Comparison of ENCODE assay signal across 12 cellular contexts in the genomic region with DNA sequence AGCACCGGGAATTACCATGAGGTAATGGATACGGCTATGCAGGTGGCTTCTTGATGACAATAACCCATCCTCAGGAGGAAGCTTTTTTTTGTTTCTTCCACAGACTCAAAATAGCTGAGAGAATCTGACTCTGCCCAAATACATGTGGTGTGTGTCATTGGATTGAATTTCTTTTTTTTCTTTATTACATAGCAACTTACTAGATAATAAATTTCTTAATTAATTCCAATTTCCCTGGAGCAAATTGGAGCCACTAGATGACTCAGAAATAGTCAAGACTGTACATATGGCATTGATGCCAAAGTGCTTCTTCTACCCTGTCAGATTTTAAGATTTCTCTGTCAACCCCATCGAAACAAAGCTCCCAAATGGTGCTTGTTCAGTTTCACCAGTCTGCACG. TPM values are rescaled to one million over a fixed set of nuclear protein-coding genes. Genes with fewer than 3 reads are reported as not detected.
A peak's percentile ranks its signal among the peaks of the same experiment; 100 is the strongest.
DNase-seq lines count a peak whose midpoint lies in the region; ATAC-seq and TF ChIP-seq lines count a peak whose summit lies in the region.
"Had no signal": no experiment of that assay in that cellular context is flagged by ENCODE, and none has a peak within 500 bp of the region (broad histone marks: within the 10 kb centered on the region; RNA-seq: fewer than 3 reads in every experiment).

No MANE protein-coding gene starts in this region.

- POLR2A ChIA-PET in PC-3 (lab: Charles Lee; ENCODE audit: unreplicated experiment), result no interaction called here
- POLR2A ChIA-PET in CD8-positive, alpha-beta T cell (lab: Charles Lee), result interaction anchor here (0.9 kb wide), 1 partner anchor 11 kb away, joined by 3 read pairs; no protein-coding TSS in a partner anchor

- BruUV-seq in PC-3 (replicated peaks; lab: Mats Ljungman, UMichigan), result no TSS peak

- H3K27me3 ChIP-seq in PC-3 (ENCODE audit: low read length) (no peaks in the 10 kb centered on the region), foreskin keratinocyte (no peaks in the 10 kb centered on the region)
- H3K27me3 ChIP-seq in CD8-positive, alpha-beta T cell (ENCODE audit: insufficient read depth, low read length), result no peaks in the 10 kb centered on the region

- H3K4me3 ChIP-seq in AG10803 (ENCODE audit: low read length), result no peak overlapping the region
- no peak overlapping the region for H3K4me3 ChIP-seq in PC-3 (ENCODE audit: low read length)
- no peak overlapping the region for H3K4me3 ChIP-seq in CD8-positive, alpha-beta T cell (ENCODE audit: low read depth, low read length)

- H3K4me1 Mint-ChIP-seq in CD8-positive, alpha-beta T cell (ENCODE audit: low read depth), result no peaks in the 10 kb centered on the region

- no peak overlapping the region for H2AFZ ChIP-seq in PC-3 (ENCODE audit: low read length)

- peak overlapping the region; percentile 30; the same call in 1 of the 2 replicates for H3K4me2 ChIP-seq in PC-3 (ENCODE audit: low read length)

- intact Hi-C loops in PC-3 (cut with micrococcal nuclease), result no loop called here
- intact Hi-C loops in CD8-positive, alpha-beta T cell (cut with DNase I, micrococcal nuclease), result no loop called here

- H3K9me3 Mint-ChIP-seq in CD8-positive, alpha-beta T cell, result no peaks in the 10 kb centered on the region

- no peaks in the 10 kb centered on the region for H3F3A ChIP-seq in PC-3 (ENCODE audit: low read length, unreplicated experiment)

- H3K27ac ChIP-seq in PC-3 (ENCODE audit: low read length), result no peak overlapping the region
- no peak overlapping the region for H3K27ac ChIP-seq in foreskin keratinocyte
- H3K27ac ChIP-seq in CD8-positive, alpha-beta T cell (ENCODE audit: low read depth, low read length), result no peak overlapping the region

- no peak overlapping the region for H3K27ac Mint-ChIP-seq in CD8-positive, alpha-beta T cell

- ATAC-seq in PC-3, result no peak
- peak; percentile 36 for ATAC-seq in foreskin keratinocyte
- no peak for ATAC-seq in CD8-positive, alpha-beta T cell

- H4K20me1 ChIP-seq in PC-3 (ENCODE audit: low read length), result no peaks in the 10 kb centered on the region

- H3K36me3 ChIP-seq in PC-3 (ENCODE audit: low read depth, low read length), result no peaks in the 10 kb centered on the region
- H3K36me3 ChIP-seq in CD8-positive, alpha-beta T cell (ENCODE audit: insufficient read depth, low read length), result no peaks in the 10 kb centered on the region

- no peak overlapping the region for H3K9ac ChIP-seq in PC-3 (ENCODE audit: low read length)

- peaks cover 7% of the 10 kb centered on the region for H3K27me3 Mint-ChIP-seq in CD8-positive, alpha-beta T cell (ENCODE audit: low read depth)

- H3K4me1 ChIP-seq in PC-3 (ENCODE audit: insufficient read depth, low read length) (peaks cover 41% of the 10 kb centered on the region), foreskin keratinocyte (peaks cover 20% of the 10 kb centered on the region)
- H3K4me1 ChIP-seq in CD8-positive, alpha-beta T cell (ENCODE audit: insufficient read depth, low read length), result no peaks in the 10 kb centered on the region

- no peaks in the 10 kb centered on the region for H3K9me2 ChIP-seq in PC-3 (replicated peaks; ENCODE audit: low read length)

- no peaks in the 10 kb centered on the region for H3K36me3 Mint-ChIP-seq in CD8-positive, alpha-beta T cell

- no peaks in the 10 kb centered on the region for H3K79me2 ChIP-seq in PC-3 (ENCODE audit: low read length)

- CTCF ChIA-PET in PC-3 (lab: Charles Lee), result interaction anchor here (0.7 kb wide), 1 partner anchor 33 kb away, joined by 4 read pairs; no protein-coding TSS in a partner anchor
- CTCF ChIA-PET in CD8-positive, alpha-beta T cell (lab: Charles Lee), result no interaction called here

- no peak for TF ChIP-seq CTCF in AG10803 (conservative IDR thresholded peaks at IDR 0.05; ENCODE audit: low read length)
- no peak for TF ChIP-seq CTCF in PC-3 (conservative IDR thresholded peaks at IDR 0.05; ENCODE audit: low read depth, low read length)
- TF ChIP-seq CTCF in foreskin keratinocyte (conservative IDR thresholded peaks at IDR 0.05), result no peak
- TF ChIP-seq CTCF in CD8-positive, alpha-beta T cell (IDR thresholded peaks at IDR 0.05), result no peak

- DNase-seq in AG10803 (ENCODE audit: low read depth) (peak; percentile 17), EH (ENCODE audit: low read depth) (peak; percentile 31), PC-3 (peak; percentile 36), foreskin keratinocyte (peak in 1 of 2 donors; percentile 37), NCI-H524 (lab: John Stamatoyannopoulos, UW) (no peak), ureter (ENCODE audit: low spot score) (no peak)
- DNase-seq in CD8-positive, alpha-beta T cell, result no peak
- DNase-seq: C1 segment of cervical spinal cord, NCI-H1048, NCI-H446 treated with DMSO at 0.1 percent for 48 hours, T-helper 1 cell had no signal

- no peak overlapping the region for H3K4me3 Mint-ChIP-seq in CD8-positive, alpha-beta T cell

- H3K9me3 ChIP-seq in PC-3 (ENCODE audit: low read length), result no peaks in the 10 kb centered on the region
- H3K9me3 ChIP-seq in CD8-positive, alpha-beta T cell (ENCODE audit: low read length), result no peaks in the 10 kb centered on the region

RNA-seq across cellular contexts. Expression of gene L1TD1, which starts 42.7 kb away (rescaled TPM):
- total RNA-seq in PC-3 (2014; rRNA removed) (not detected in 2 replicates), foreskin keratinocyte (8.0 and 9.7 TPM in 2 replicates), ureter (not detected)
- 4.0 and 4.9 TPM in 2 replicates for polyA plus RNA-seq in foreskin keratinocyte
- total RNA-seq in CD8-positive, alpha-beta T cell, result not detected
- polyA plus RNA-seq: AG04450 had no signal

Comparison
In these comparisons a context has a peak if more than half of its experiments do, and no peak if none do; other contexts are left out.
1. DNase-seq: peak in AG10803 (single experiment), EH (single experiment) and PC-3 (single experiment); none in NCI-H524 (0 of 2), ureter (single experiment) and CD8-positive, alpha-beta T cell (0 of 7).